20 cellular contexts compared by ENCODE assay signal in the genomic region with DNA sequence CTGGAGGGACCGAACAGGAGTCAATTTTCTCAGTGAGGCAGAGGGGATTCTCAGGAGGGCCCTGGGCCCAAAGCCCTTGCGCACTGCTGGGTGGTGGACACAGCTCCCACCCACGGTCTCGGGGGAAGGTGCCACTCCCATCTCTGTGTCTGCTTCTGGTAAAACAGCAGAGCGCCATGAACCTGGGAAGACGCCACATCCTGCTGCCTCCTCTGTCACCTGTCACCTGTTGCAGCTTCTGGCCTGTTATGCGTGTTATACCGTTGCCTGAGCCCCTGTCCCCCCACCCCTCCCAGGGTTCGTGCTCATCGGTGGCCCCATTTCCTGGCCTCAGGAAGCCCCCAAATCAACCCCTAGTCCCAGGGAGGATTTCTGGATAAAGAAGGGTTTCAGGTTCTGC.
"Had no signal": no experiment of that assay in that cellular context is flagged by ENCODE, and none has a peak within 500 bp of the region (broad histone marks: within the 10 kb centered on the region; RNA-seq: fewer than 3 reads in every experiment).

No MANE protein-coding gene starts in this region.

- H3K4me1 Mint-ChIP-seq: stimulated activated effector memory CD8-positive, alpha-beta T cell treated with anti-CD3 and anti-CD28 coated beads, Interleukin-12 subunit alpha, Interleukin-12 subunit beta, amount 100 ng/mL, for 72 hours; stimulated activated naive B cell treated with anti-CD40 and anti-IgM and Interleukin-4, amounts not matched to agents 10 μg/mL and 1 μg/mL and 100 μg/mL, for 72 hours had no signal

- H3K9me3 Mint-ChIP-seq: natural killer cell treated with Interleukin-12 subunit alpha and Interleukin-12 subunit beta and Interleukin-15 and Interleukin-18, amount 100 ng/mL, for 72 hours; nephron progenitor cell; neural crest cell; stimulated activated effector memory CD8-positive, alpha-beta T cell treated with anti-CD3 and anti-CD28 coated beads, Interleukin-12 subunit alpha, Interleukin-12 subunit beta, amount 100 ng/mL, for 72 hours; stimulated activated naive B cell treated with anti-CD40 and anti-IgM and Interleukin-4, amounts not matched to agents 10 μg/mL and 1 μg/mL and 100 μg/mL, for 72 hours; stimulated activated naive CD8-positive, alpha-beta T cell treated with anti-CD3 and anti-CD28 coated beads, Interleukin-15, Interleukin-2, amounts not matched to agents 100 ng/mL and 50 ng/mL, for 24 hours had no signal

- H3K27ac Mint-ChIP-seq: natural killer cell treated with Interleukin-12 subunit alpha and Interleukin-12 subunit beta and Interleukin-15 and Interleukin-18, amount 100 ng/mL, for 72 hours; nephron progenitor cell; stimulated activated effector memory CD8-positive, alpha-beta T cell treated with anti-CD3 and anti-CD28 coated beads, Interleukin-12 subunit alpha, Interleukin-12 subunit beta, amount 100 ng/mL, for 72 hours; stimulated activated naive B cell treated with anti-CD40 and anti-IgM and Interleukin-4, amounts not matched to agents 10 μg/mL and 1 μg/mL and 100 μg/mL, for 72 hours; stimulated activated naive CD8-positive, alpha-beta T cell treated with anti-CD3 and anti-CD28 coated beads, Interleukin-15, Interleukin-2, amounts not matched to agents 100 ng/mL and 50 ng/mL, for 24 hours had no signal

- DNase-seq: nephron progenitor cell; psoas muscle; right cardiac atrium; right lobe of liver; sigmoid colon; small intestine; stimulated activated CD4-positive, alpha-beta T cell treated with anti-CD3 and anti-CD28 coated beads, Interleukin-15, amount 100 ng/mL, for 24 hours; stimulated activated CD4-positive, alpha-beta T cell treated with anti-CD3 and anti-CD28 coated beads, Interleukin-2, amount 100 ng/mL, for 24 hours; stimulated activated CD4-positive, alpha-beta T cell treated with anti-CD3 and anti-CD28 coated beads, Interleukin-2, amount 100 ng/mL, for 48 hours; stimulated activated CD4-positive, alpha-beta T cell treated with anti-CD3 and anti-CD28 coated beads, Interleukin-4, amount 100 ng/mL, for 24 hours; stimulated activated naive B cell treated with anti-CD40 and anti-IgM and Interleukin-4, amounts not matched to agents 10 μg/mL and 1 μg/mL and 100 μg/mL, for 72 hours; stimulated activated naive CD4-positive, alpha-beta T cell treated with Interleukin-2 at 50 U/mL for 16 hours; stomach; thyroid gland; trophoblast cell; upper lobe of left lung had no signal

- H3K36me3 Mint-ChIP-seq: natural killer cell treated with Interleukin-12 subunit alpha and Interleukin-12 subunit beta and Interleukin-15 and Interleukin-18, amount 100 ng/mL, for 72 hours; stimulated activated effector memory CD8-positive, alpha-beta T cell treated with anti-CD3 and anti-CD28 coated beads, Interleukin-12 subunit alpha, Interleukin-12 subunit beta, amount 100 ng/mL, for 72 hours; stimulated activated naive B cell treated with anti-CD40 and anti-IgM and Interleukin-4, amounts not matched to agents 10 μg/mL and 1 μg/mL and 100 μg/mL, for 72 hours had no signal

- H3K4me3 Mint-ChIP-seq: natural killer cell treated with Interleukin-12 subunit alpha and Interleukin-12 subunit beta and Interleukin-15 and Interleukin-18, amount 100 ng/mL, for 72 hours; nephron progenitor cell; neural crest cell; stimulated activated effector memory CD8-positive, alpha-beta T cell treated with anti-CD3 and anti-CD28 coated beads, Interleukin-12 subunit alpha, Interleukin-12 subunit beta, amount 100 ng/mL, for 72 hours; stimulated activated naive B cell treated with anti-CD40 and anti-IgM and Interleukin-4, amounts not matched to agents 10 μg/mL and 1 μg/mL and 100 μg/mL, for 72 hours; stimulated activated naive CD8-positive, alpha-beta T cell treated with anti-CD3 and anti-CD28 coated beads, Interleukin-15, Interleukin-2, amounts not matched to agents 100 ng/mL and 50 ng/mL, for 24 hours had no signal
